In genomic region chr15:78739206-78739605, GRCh38 we compare ENCODE assay signal across 18 cellular contexts.
"Had no signal": no experiment of that assay in that cellular context is flagged by ENCODE, and none has a peak within 500 bp of the region (broad histone marks: within the 10 kb centered on the region; RNA-seq: fewer than 3 reads in every experiment).

No MANE protein-coding gene starts in this region.

- H3K4me3 Mint-ChIP-seq: natural killer cell; stimulated activated naive CD8-positive, alpha-beta T cell treated with anti-CD3 and anti-CD28 coated beads, Interleukin-15, amount 100 ng/mL, for 72 hours; T-helper 17 cell had no signal

- H3K4me3 ChIP-seq: cardiac muscle cell, gastroesophageal sphincter, hepatocyte, lower lobe of right lung, mucosa of descending colon, testis, uterus had no signal

- H3K36me3 ChIP-seq: cardiac muscle cell, gastroesophageal sphincter, lower lobe of right lung, uterus had no signal

- H2AFZ ChIP-seq: hepatocyte had no signal

- H3K4me2 ChIP-seq: hepatocyte had no signal

- H3K27me3 ChIP-seq: cardiac muscle cell, hepatocyte, testis, uterus had no signal

- H3K9me3 Mint-ChIP-seq: natural killer cell; stimulated activated naive CD8-positive, alpha-beta T cell treated with anti-CD3 and anti-CD28 coated beads, Interleukin-15, amount 100 ng/mL, for 72 hours had no signal

- H3K27ac Mint-ChIP-seq: natural killer cell, T-helper 17 cell had no signal

- H3K27ac ChIP-seq: cardiac muscle cell, gastroesophageal sphincter, hepatocyte, lower lobe of right lung, testis, uterus had no signal

- H3K9me3 ChIP-seq: gastroesophageal sphincter, lower lobe of right lung, mucosa of descending colon, testis, uterus had no signal

- DNase-seq: activated CD4-positive, alpha-beta T cell treated with anti-CD3 and anti-CD28 coated beads, Interleukin-2, amount 50 U/mL, for 1 hour; activated CD4-positive, CD25-positive, alpha-beta regulatory T cell; activated naive CD4-positive, alpha-beta T cell treated with Interleukin-2 at 50 U/mL for 16 hours; effector CD8-positive, alpha-beta T cell; lower lobe of right lung; mucosa of descending colon; natural killer cell; stimulated activated CD4-positive, alpha-beta T cell treated with anti-CD3 and anti-CD28 coated beads, Interleukin-2, amount 100 ng/mL, for 48 hours; stimulated activated CD8-positive, alpha-beta memory T cell treated with anti-CD3 and anti-CD28 coated beads, Interleukin-4, amount 100 ng/mL, for 48 hours; T-helper 17 cell; testis; uterus had no signal

- H3K4me1 ChIP-seq: gastroesophageal sphincter, lower lobe of right lung, testis, uterus had no signal

- H3K36me3 Mint-ChIP-seq: natural killer cell had no signal

- FAIRE-seq: astrocyte, colon had no signal

- H3K79me2 ChIP-seq: hepatocyte had no signal
